ENCODE assay signal across 24 cellular contexts in the genomic region with DNA sequence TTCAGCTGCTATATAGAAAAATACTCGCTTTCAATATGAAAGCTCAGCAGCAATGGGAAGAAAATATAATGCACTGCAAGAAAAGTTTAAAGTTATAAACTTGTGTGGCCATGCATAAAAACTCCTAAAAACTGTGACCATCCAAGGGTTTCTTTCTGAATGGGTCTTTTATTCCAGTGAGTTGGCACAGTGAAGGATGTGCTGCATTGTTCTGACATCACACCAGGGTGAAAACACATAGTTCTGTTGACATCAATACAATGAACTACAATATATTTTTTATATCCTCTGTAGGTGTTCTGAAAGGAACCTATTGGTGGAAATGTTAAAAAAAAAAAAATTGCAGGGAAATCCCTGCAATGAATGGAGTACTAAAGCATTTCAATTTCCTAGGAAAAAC.
"Had no signal": no experiment of that assay in that cellular context is flagged by ENCODE, and none has a peak within 500 bp of the region (broad histone marks: within the 10 kb centered on the region; RNA-seq: fewer than 3 reads in every experiment).

No MANE protein-coding gene starts in this region.

- H3K4me1 Mint-ChIP-seq: activated CD8-positive, alpha-beta memory T cell treated with anti-CD3 and anti-CD28 coated beads, Interleukin-2, amount 10 ng/mL, durations not matched to agents 7 days and 5 days; activated naive CD4-positive, alpha-beta T cell treated with anti-CD3 and anti-CD28 coated beads, Interleukin-2, amount 50 U/mL, for 24 hours; activated naive CD8-positive, alpha-beta T cell treated with anti-CD3 and anti-CD28 coated beads, Interleukin-2, amount 50 U/mL, for 24 hours; mesothelial cell of epicardium; naive thymus-derived CD8-positive, alpha-beta T cell; WTC11 had no signal

- ATAC-seq: activated CD8-positive, alpha-beta memory T cell treated with anti-CD3 and anti-CD28 coated beads, Interleukin-2, amount 10 ng/mL, durations not matched to agents 7 days and 5 days; activated CD8-positive, alpha-beta T cell treated with anti-CD3 and anti-CD28 coated beads, Interleukin-2, amount 10 ng/mL, durations not matched to agents 7 days and 5 days; activated naive CD8-positive, alpha-beta T cell treated with anti-CD3 and anti-CD28 coated beads, Interleukin-2, amount 50 U/mL, for 24 hours; left cardiac atrium; naive thymus-derived CD8-positive, alpha-beta T cell; sciatic nerve; stimulated activated naive CD8-positive, alpha-beta T cell treated with anti-CD3 and anti-CD28 coated beads, Interleukin-15, Interleukin-2, amounts not matched to agents 100 U/mL and 50 U/mL, for 24 hours; WTC11 had no signal

- H3K27ac ChIP-seq: colonic mucosa, skin epidermis, thyroid gland, upper lobe of left lung, vagina had no signal

- H3K27ac Mint-ChIP-seq: activated CD8-positive, alpha-beta memory T cell treated with anti-CD3 and anti-CD28 coated beads, Interleukin-2, amount 10 ng/mL, durations not matched to agents 7 days and 5 days; activated CD8-positive, alpha-beta T cell treated with anti-CD3 and anti-CD28 coated beads, Interleukin-2, amount 10 ng/mL, durations not matched to agents 7 days and 5 days; activated naive CD4-positive, alpha-beta T cell treated with anti-CD3 and anti-CD28 coated beads, Interleukin-2, amount 50 U/mL, for 24 hours; activated naive CD8-positive, alpha-beta T cell treated with anti-CD3 and anti-CD28 coated beads, Interleukin-2, amount 50 U/mL, for 24 hours; activated T-helper 2 cell treated with anti-CD3 and anti-CD28 coated beads, Interferon-gamma antibody, Interleukin-2, Interleukin-4, amounts not matched to agents 10 μg/mL and 5 μg/mL and 100 μg/mL, durations not matched to agents 14 hours and 24 hours and 36 hours; mesothelial cell of epicardium; naive thymus-derived CD8-positive, alpha-beta T cell; WTC11 had no signal

- H3K4me3 Mint-ChIP-seq: activated CD8-positive, alpha-beta memory T cell treated with anti-CD3 and anti-CD28 coated beads, Interleukin-2, amount 10 ng/mL, durations not matched to agents 7 days and 5 days; activated CD8-positive, alpha-beta T cell treated with anti-CD3 and anti-CD28 coated beads, Interleukin-2, amount 10 ng/mL, durations not matched to agents 7 days and 5 days; activated naive CD4-positive, alpha-beta T cell treated with anti-CD3 and anti-CD28 coated beads, Interleukin-2, amount 50 U/mL, for 24 hours; activated naive CD8-positive, alpha-beta T cell treated with anti-CD3 and anti-CD28 coated beads, Interleukin-2, amount 50 U/mL, for 24 hours; mesothelial cell of epicardium; naive thymus-derived CD8-positive, alpha-beta T cell; WTC11 had no signal

- H3K36me3 Mint-ChIP-seq: activated CD8-positive, alpha-beta memory T cell treated with anti-CD3 and anti-CD28 coated beads, Interleukin-2, amount 10 ng/mL, durations not matched to agents 7 days and 5 days; activated naive CD4-positive, alpha-beta T cell treated with anti-CD3 and anti-CD28 coated beads, Interleukin-2, amount 50 U/mL, for 24 hours; mesothelial cell of epicardium; naive thymus-derived CD8-positive, alpha-beta T cell; WTC11 had no signal

- H3K27me3 Mint-ChIP-seq: activated CD8-positive, alpha-beta memory T cell treated with anti-CD3 and anti-CD28 coated beads, Interleukin-2, amount 10 ng/mL, durations not matched to agents 7 days and 5 days; activated naive CD4-positive, alpha-beta T cell treated with anti-CD3 and anti-CD28 coated beads, Interleukin-2, amount 50 U/mL, for 24 hours; activated naive CD8-positive, alpha-beta T cell treated with anti-CD3 and anti-CD28 coated beads, Interleukin-2, amount 50 U/mL, for 24 hours had no signal

- DNase-seq: activated CD4-positive, alpha-beta T cell treated with anti-CD3 and anti-CD28 coated beads for 1 hour; activated CD8-positive, alpha-beta memory T cell treated with anti-CD3 and anti-CD28 coated beads, Interleukin-2, amount 10 ng/mL, durations not matched to agents 7 days and 5 days; activated CD8-positive, alpha-beta T cell treated with anti-CD3 and anti-CD28 coated beads, Interleukin-2, amount 10 ng/mL, durations not matched to agents 7 days and 5 days; activated naive CD8-positive, alpha-beta T cell treated with anti-CD3 and anti-CD28 coated beads, Interleukin-2, amount 50 U/mL, for 24 hours; activated T-cell treated with anti-CD3 and anti-CD28 coated beads, Interleukin-2, amount 50 U/mL, for 48 hours; colonic mucosa; effector memory CD4-positive, alpha-beta T cell; islet precursor cell; left cardiac atrium; mammary epithelial cell; naive thymus-derived CD8-positive, alpha-beta T cell; stimulated activated CD4-positive, alpha-beta T cell treated with anti-CD3 and anti-CD28 coated beads, Interleukin-12 subunit alpha, Interleukin-12 subunit beta, amount 100 ng/mL, for 4 hours; stimulated activated CD4-positive, alpha-beta T cell treated with anti-CD3 and anti-CD28 coated beads, Interleukin-4, amount 100 ng/mL, for 1 hour; stimulated activated naive CD8-positive, alpha-beta T cell treated with anti-CD3 and anti-CD28 coated beads, Interleukin-15, Interleukin-2, amounts not matched to agents 100 U/mL and 50 U/mL, for 24 hours; T-helper 2 cell; thyroid gland; upper lobe of left lung had no signal

- H3K9me3 Mint-ChIP-seq: activated naive CD8-positive, alpha-beta T cell treated with anti-CD3 and anti-CD28 coated beads, Interleukin-2, amount 50 U/mL, for 24 hours; activated T-helper 2 cell treated with anti-CD3 and anti-CD28 coated beads, Interferon-gamma antibody, Interleukin-2, Interleukin-4, amounts not matched to agents 10 μg/mL and 5 μg/mL and 100 μg/mL, durations not matched to agents 14 hours and 24 hours and 36 hours; WTC11 had no signal
